8 cellular contexts compared by ENCODE assay signal in genomic region chr11:135035282-135035681, GRCh38.
"Had no signal": no experiment of that assay in that cellular context is flagged by ENCODE, and none has a peak within 500 bp of the region (broad histone marks: within the 10 kb centered on the region; RNA-seq: fewer than 3 reads in every experiment).

No MANE protein-coding gene starts in this region.

- H3K27ac Mint-ChIP-seq: GM23338, H9, HFFc6 had no signal

- H3K4me3 Mint-ChIP-seq: GM23338, H9, HFFc6 had no signal

- H3K9me3 Mint-ChIP-seq: GM23338, H9 had no signal

- DNase-seq: GM23248, GOT3, H7, H9, HCEC 1CT, HFFc6 had no signal

- H3K27ac ChIP-seq: GM23248 had no signal

- H3K36me3 ChIP-seq: HAP-1 had no signal

- H3K4me1 ChIP-seq: HAP-1 had no signal

- H3K4me3 ChIP-seq: GM23248, GM23338, HAP-1 had no signal

- H3K9me3 ChIP-seq: HAP-1 had no signal
